23 cellular contexts compared by ENCODE assay signal in genomic region chr3:178203650-178204049, GRCh38.
A peak's percentile ranks its signal among the peaks of the same experiment; 100 is the strongest.
DNase-seq lines count a peak whose midpoint lies in the region; ATAC-seq and TF ChIP-seq lines count a peak whose summit lies in the region.
"Had no signal": no experiment of that assay in that cellular context is flagged by ENCODE, and none has a peak within 500 bp of the region (broad histone marks: within the 10 kb centered on the region; RNA-seq: fewer than 3 reads in every experiment).

No MANE protein-coding gene starts in this region.

- ATAC-seq in right lobe of liver, result no peak
- ATAC-seq: activated CD4-positive, alpha-beta T cell treated with anti-CD3 and anti-CD28 coated beads for 36 hours; CD8-positive, alpha-beta T cell; Panc1 had no signal

- intact Hi-C loops in right lobe of liver (cut with DNase I), result no loop called here

- no peaks in the 10 kb centered on the region for H3K27me3 ChIP-seq in mesenchymal stem cell (ENCODE audit: control insufficient read depth in 1 of 2, insufficient read depth in 1 of 2, low read length in 2 of 2)
- H3K27me3 ChIP-seq in stomach smooth muscle (ENCODE audit: control insufficient read depth in 1 of 2, insufficient read depth in 2 of 2, low read length in 2 of 2), result no peaks in the 10 kb centered on the region
- H3K27me3 ChIP-seq in right lobe of liver, result no peaks in the 10 kb centered on the region
- H3K27me3 ChIP-seq: hepatocyte, neural progenitor cell, tibial nerve had no signal

- H4K8ac ChIP-seq in mesenchymal stem cell (ENCODE audit: low read length), result no peak overlapping the region

- H3K14ac ChIP-seq in mesenchymal stem cell (ENCODE audit: low read length in 2 of 2), result no peak overlapping the region

- H3K36me3 ChIP-seq in mesenchymal stem cell (ENCODE audit: control insufficient read depth in 1 of 2, insufficient read depth in 2 of 2, low read depth in 1 of 2, low read length in 2 of 2), result no peaks in the 10 kb centered on the region
- no peaks in the 10 kb centered on the region for H3K36me3 ChIP-seq in stomach smooth muscle (ENCODE audit: control insufficient read depth in 2 of 2, insufficient read depth in 2 of 2, low read length in 2 of 2)
- no peaks in the 10 kb centered on the region for H3K36me3 ChIP-seq in right lobe of liver
- H3K36me3 ChIP-seq: neural progenitor cell, tibial nerve had no signal

- no peak overlapping the region for H3K23ac ChIP-seq in mesenchymal stem cell (ENCODE audit: low read length in 2 of 2)

- H3K4me2 ChIP-seq in mesenchymal stem cell (ENCODE audit: low read length, poor library complexity, severe bottlenecking), result no peak overlapping the region
- H3K4me2 ChIP-seq: hepatocyte, neural progenitor cell had no signal

- no peaks in the 10 kb centered on the region for H3K79me1 ChIP-seq in mesenchymal stem cell (replicated peaks; ENCODE audit: low read length, poor library complexity, severe bottlenecking)

- no peak overlapping the region for H2BK5ac ChIP-seq in mesenchymal stem cell (ENCODE audit: low read depth, low read length, poor library complexity, severe bottlenecking)

- H2AK5ac ChIP-seq in mesenchymal stem cell (ENCODE audit: low read length, severe bottlenecking), result no peak overlapping the region

- H2AFZ ChIP-seq in mesenchymal stem cell (ENCODE audit: low read depth, low read length), result no peak overlapping the region
- H2AFZ ChIP-seq: hepatocyte, neural progenitor cell had no signal

- no peaks in the 10 kb centered on the region for H3K4me1 ChIP-seq in mesenchymal stem cell (ENCODE audit: control insufficient read depth, insufficient read depth, low read depth, low read length)
- no peaks in the 10 kb centered on the region for H3K4me1 ChIP-seq in stomach smooth muscle (ENCODE audit: control insufficient read depth, insufficient read depth, low read length)
- no peaks in the 10 kb centered on the region for H3K4me1 ChIP-seq in right lobe of liver

- DNase-seq in NCI-H82 treated with DMSO at 0.1 percent for 48 hours (lab: John Stamatoyannopoulos, UW; ENCODE audit: unreplicated experiment), result peak; percentile 81
- peak; percentile 26 for DNase-seq in mesenchymal stem cell
- DNase-seq in NCI-H1694 (lab: John Stamatoyannopoulos, UW), result no peak
- no peak for DNase-seq in OCI-M2 (lab: John Stamatoyannopoulos, UW; ENCODE audit: unreplicated experiment)
- DNase-seq in central memory CD4-positive, alpha-beta T cell, result no peak
- DNase-seq in right lobe of liver, result no peak
- DNase-seq: activated CD4-positive, alpha-beta T cell treated with anti-CD3 and anti-CD28 coated beads for 36 hours; CD8-positive, alpha-beta T cell; DMS153; foreskin melanocyte; GF-D8; immature natural killer cell; left ventricle myocardium superior; NCI-H1092 treated with DMSO at 0.1 percent for 48 hours; NK-92 treated with Interleukin-12 subunit alpha and Interleukin-12 subunit beta, amount 100 ng/mL, for 24 hours; stimulated activated CD4-positive, alpha-beta T cell treated with anti-CD3 and anti-CD28 coated beads, Interleukin-4, amount 100 ng/mL, for 24 hours; stimulated activated naive CD4-positive, alpha-beta T cell treated with Interleukin-2 at 50 U/mL for 16 hours had no signal

- H3K9ac ChIP-seq in mesenchymal stem cell (ENCODE audit: low read length), result peak overlapping the region; percentile 61
- no peak overlapping the region for H3K9ac ChIP-seq in stomach smooth muscle (ENCODE audit: low read length in 2 of 2)
- H3K9ac ChIP-seq: neural progenitor cell had no signal

- H3K18ac ChIP-seq in mesenchymal stem cell (ENCODE audit: low read depth in 1 of 2, low read length in 2 of 2), result no peak overlapping the region

- H3K9me3 ChIP-seq in mesenchymal stem cell (ENCODE audit: control insufficient read depth, low read length), result no peaks in the 10 kb centered on the region
- H3K9me3 ChIP-seq in stomach smooth muscle (ENCODE audit: control insufficient read depth in 2 of 2, low read length in 2 of 2), result peaks cover 0 to 4% of the 10 kb centered on the region in 2 donors
- no peaks in the 10 kb centered on the region for H3K9me3 ChIP-seq in right lobe of liver
- H3K9me3 ChIP-seq: tibial nerve had no signal

- no peak for TF ChIP-seq POLR2A in right lobe of liver (IDR thresholded peaks at IDR 0.05)

- no peak overlapping the region for H3K4me3 ChIP-seq in mesenchymal stem cell (ENCODE audit: insufficient read depth in 1 of 2, low read depth in 1 of 2, low read length in 2 of 2)
- no peak overlapping the region for H3K4me3 ChIP-seq in stomach smooth muscle (ENCODE audit: low read length in 2 of 2)
- H3K4me3 ChIP-seq in right lobe of liver, result no peak overlapping the region
- H3K4me3 ChIP-seq: hepatocyte, neural progenitor cell, tibial nerve had no signal

- no peak for TF ChIP-seq CTCF in right lobe of liver (IDR thresholded peaks at IDR 0.05)

- WGBS in mesenchymal stem cell, result no CpG with 5 or more reads among the region's 2 CpGs
- 48% methylated on average over 2 of the region's 2 CpGs for WGBS in right lobe of liver (ENCODE audit: insufficient coverage, low coverage, low lambda C conversion rate, missing lambda C conversion rate)

- H2BK120ac ChIP-seq in mesenchymal stem cell (ENCODE audit: low read depth, low read length), result no peak overlapping the region

- H2BK15ac ChIP-seq in mesenchymal stem cell (ENCODE audit: low read depth, poor library complexity, severe bottlenecking), result no peak overlapping the region

- H2BK12ac ChIP-seq in mesenchymal stem cell (ENCODE audit: low read length in 2 of 2), result no peak overlapping the region

- H4K91ac ChIP-seq in mesenchymal stem cell (ENCODE audit: low read length), result no peak overlapping the region

- no peak overlapping the region for H3K4ac ChIP-seq in mesenchymal stem cell (ENCODE audit: low read depth in 1 of 2, low read length in 2 of 2)

- H3K27ac ChIP-seq in cingulate gyrus (ENCODE audit: low read depth, low read length) (peak overlapping the region; percentile 32), mesenchymal stem cell (ENCODE audit: low read length, poor library complexity, severe bottlenecking) (no peak overlapping the region), stomach smooth muscle (ENCODE audit: low read length) (peak overlapping the region; percentile 53), right lobe of liver (no peak overlapping the region)
- H3K27ac ChIP-seq: hepatocyte, neural progenitor cell had no signal

Comparison
In these comparisons a context has a peak if more than half of its experiments do, and no peak if none do; other contexts are left out.
1. DNase-seq: peak in NCI-H82 treated with DMSO at 0.1 percent for 48 hours (single experiment) and mesenchymal stem cell (single experiment); none in NCI-H1694 (single experiment), OCI-M2 (single experiment), central memory CD4-positive, alpha-beta T cell (single experiment) and right lobe of liver (0 of 3).
2. H3K27ac ChIP-seq: peak in cingulate gyrus (single experiment) and stomach smooth muscle (single experiment); none in mesenchymal stem cell (single experiment) and right lobe of liver (0 of 3).